In the genomic region with DNA sequence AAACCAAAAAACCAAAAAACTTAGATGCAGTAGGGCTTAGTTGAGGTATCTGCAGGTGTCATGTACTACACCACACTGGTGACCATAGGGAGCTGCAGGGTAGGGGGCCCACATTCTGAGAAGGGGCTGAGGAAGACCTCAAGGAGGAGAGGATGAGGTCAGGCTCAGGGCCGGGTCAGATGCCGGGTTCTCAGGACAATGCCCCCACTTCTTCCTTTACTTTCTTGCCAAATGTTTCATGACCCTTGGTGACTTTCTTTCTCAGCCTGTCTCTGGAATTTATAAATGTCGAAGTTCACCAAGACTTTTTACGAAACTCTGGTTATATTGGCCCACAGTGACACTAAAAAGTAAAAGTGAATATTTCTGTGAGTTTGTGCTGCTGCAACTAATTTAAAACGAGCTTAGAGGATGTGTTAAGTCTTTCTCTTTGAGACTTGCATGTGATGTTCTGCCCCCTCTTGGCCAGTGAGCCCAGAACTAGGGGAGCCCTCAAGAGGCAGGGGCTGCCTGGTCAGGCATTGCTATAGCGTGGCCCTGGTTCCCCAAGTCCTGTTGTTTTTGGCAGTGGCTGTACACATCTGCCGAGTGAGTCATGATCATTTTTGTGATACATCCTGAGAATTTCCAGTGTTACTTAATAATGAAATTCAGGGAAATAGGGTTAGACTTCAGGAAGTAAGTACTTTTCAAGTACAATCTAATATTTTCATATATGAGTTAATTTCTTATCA, we compare ENCODE assay signal across 9 cellular contexts.
DNase-seq lines count a peak whose midpoint lies in the region; ATAC-seq, FAIRE-seq and TF ChIP-seq lines count a peak whose summit lies in the region.
"Had no signal": no experiment of that assay in that cellular context is flagged by ENCODE, and none has a peak within 500 bp of the region (broad histone marks: within the 10 kb centered on the region; RNA-seq: fewer than 3 reads in every experiment).

No MANE protein-coding gene starts in this region.

- H3K36me3 ChIP-seq in brain microvascular endothelial cell (replicated peaks) (no peaks in the 10 kb centered on the region), subcutaneous abdominal adipose tissue (ENCODE audit: control insufficient read depth in 5 of 5, insufficient read depth in 5 of 5, low read length in 5 of 5) (peaks cover 0 to 4% (median 0%) of the 10 kb centered on the region in 5 donors)

- H3K27me3 ChIP-seq in brain microvascular endothelial cell (replicated peaks) (no peaks in the 10 kb centered on the region), subcutaneous abdominal adipose tissue (ENCODE audit: control insufficient read depth in 5 of 5, insufficient read depth in 4 of 5, low read length in 5 of 5) (no peaks in the 10 kb centered on the region)

- in situ Hi-C loops in brain microvascular endothelial cell (cut with HindIII; ENCODE audit: low pct_ligation_motif_present, low sequenced_read_pairs) = no loop called here

- H3K9me3 ChIP-seq in subcutaneous abdominal adipose tissue (ENCODE audit: control insufficient read depth in 5 of 5, low read length in 5 of 5) = no peaks in the 10 kb centered on the region

- H3K27ac ChIP-seq in brain microvascular endothelial cell = peak overlapping the region; percentile 78
- H3K27ac ChIP-seq in subcutaneous abdominal adipose tissue (ENCODE audit: low read depth, low read length) = peak overlapping the region; percentile 99
- H3K27ac ChIP-seq: SK-N-MC had no signal

- FAIRE-seq in D721Med (lab: Jason Lieb, UNC) = no peak

- TF ChIP-seq CTCF in HFF-Myc (IDR thresholded peaks at IDR 0.05; ENCODE audit: low read depth, low read length, missing control alignments) = peak; percentile 45
- peak; percentile 72 for TF ChIP-seq CTCF in brain microvascular endothelial cell (IDR thresholded peaks at IDR 0.05; ENCODE audit: low read depth, low read length, missing control alignments)
- no peak for TF ChIP-seq CTCF in D721Med (IDR thresholded peaks at IDR 0.05; ENCODE audit: insufficient read depth, missing control alignments)

- H3K4me1 ChIP-seq in subcutaneous abdominal adipose tissue (ENCODE audit: control insufficient read depth in 5 of 5, insufficient read depth in 5 of 5, low read length in 5 of 5) = peaks cover 5 to 49% (median 39%) of the 10 kb centered on the region in 5 donors

- H3K4me3 ChIP-seq in HFF-Myc (replicated peaks; ENCODE audit: low read depth, low read length) (no peak overlapping the region), brain microvascular endothelial cell (ENCODE audit: low read depth, low read length) (no peak overlapping the region), subcutaneous abdominal adipose tissue (ENCODE audit: low read depth in 1 of 5, low read length in 5 of 5) (peak overlapping the region in 1 of 5 donors; percentile 4)
- H3K4me3 ChIP-seq: SK-N-MC had no signal

- DNase-seq in HFF-Myc (ENCODE audit: extremely low read depth, low read depth) = peak; percentile 67
- peak; percentile 93 for DNase-seq in brain microvascular endothelial cell
- DNase-seq in iris pigment epithelial cell (ENCODE audit: low read depth) = peak; percentile 98
- DNase-seq in D721Med (ENCODE audit: insufficient read length, low spot score) = no peak
- no peak for DNase-seq in NCI-H524 (lab: John Stamatoyannopoulos, UW)
- no peak for DNase-seq in medulla oblongata (ENCODE audit: extremely low spot score)

- no peak for ATAC-seq in GM18873 (IDR thresholded peaks at IDR 0.05; ENCODE audit: low FRiP score, unreplicated experiment)

- peak overlapping the region; percentile 62 to 93 (median 74) for H3K9ac ChIP-seq in subcutaneous abdominal adipose tissue (ENCODE audit: low read length in 5 of 5)

Comparison
In these comparisons a context has a peak if more than half of its experiments do, and no peak if none do; other contexts are left out.
1. DNase-seq: peak in HFF-Myc (single experiment), brain microvascular endothelial cell (single experiment) and iris pigment epithelial cell (single experiment); none in D721Med (single experiment), NCI-H524 (0 of 2) and medulla oblongata (single experiment).